Comparison of ENCODE assay signal across 9 cellular contexts in genomic region chr2:110759411-110759810, GRCh38. TPM values are rescaled to one million over a fixed set of nuclear protein-coding genes. Genes with fewer than 3 reads are reported as not detected.
"Had no signal": no experiment of that assay in that cellular context is flagged by ENCODE, and none has a peak within 500 bp of the region (broad histone marks: within the 10 kb centered on the region; RNA-seq: fewer than 3 reads in every experiment).

No MANE protein-coding gene starts in this region.

- H2AFZ ChIP-seq: GM23248, GM23338 had no signal

- H3K27ac ChIP-seq: GM23248 had no signal

- H3K4me3 ChIP-seq: GM23248, GM23338, HAP-1 had no signal

- H3K4me2 ChIP-seq: GM23338 had no signal

- DNase-seq: GM23248, GOT3, H7, H9, HCEC 1CT, HFFc6 had no signal

- H3K9ac ChIP-seq: GM23248 had no signal

- H3K36me3 ChIP-seq: HAP-1 had no signal

- H3K4me1 ChIP-seq: HAP-1 had no signal

RNA-seq across cellular contexts. Expression of gene ACOXL, which starts 27.0 kb away (rescaled TPM):
- total RNA-seq: GM23248, H4, HFFc6 had no signal
- polyA plus RNA-seq: GM23248 had no signal
